In genomic region chrX:49276207-49276606, GRCh38 we compare ENCODE assay signal across 21 cellular contexts. TPM values are rescaled to one million over a fixed set of nuclear protein-coding genes. Genes with fewer than 3 reads are reported as not detected.
DNase-seq lines count a peak whose midpoint lies in the region; ATAC-seq, FAIRE-seq and TF ChIP-seq lines count a peak whose summit lies in the region.
"Had no signal": no experiment of that assay in that cellular context is flagged by ENCODE, and none has a peak within 500 bp of the region (broad histone marks: within the 10 kb centered on the region; RNA-seq: fewer than 3 reads in every experiment).

No MANE protein-coding gene starts in this region.

- TF ChIP-seq EP300 in A549 (IDR thresholded peaks at IDR 0.05) (no peak), K562 (IDR thresholded peaks at IDR 0.05; ENCODE audit: low read length) (no peak)

- no peaks in the 10 kb centered on the region for H3K9me2 ChIP-seq in GM23338 (ENCODE audit: insufficient read depth)

- H3K27me3 ChIP-seq in K562 (ENCODE audit: control insufficient read depth in 2 of 2, insufficient read depth in 2 of 2, low read length in 2 of 2) (no peaks in the 10 kb centered on the region), GM23338 (ENCODE audit: insufficient read depth) (no peaks in the 10 kb centered on the region)

- 0 out of 3 replicates have a peak, but pooled peaks cover 3% of the 10 kb centered on the region for H3K36me3 ChIP-seq in K562 (ENCODE audit: control insufficient read depth, insufficient read depth, low read length)
- H3K36me3 ChIP-seq in GM23338 (ENCODE audit: insufficient read depth), result no peaks in the 10 kb centered on the region

- 77% methylated on average over 1 of the region's 1 CpG for WGBS in A549 (ENCODE audit: missing lambda C conversion rate)
- WGBS in K562 (ENCODE audit: insufficient coverage, low coverage, missing lambda C conversion rate), result 40% methylated on average over 1 of the region's 1 CpG

- H3K36me3 Mint-ChIP-seq in activated CD4-positive, alpha-beta T cell treated with anti-CD3 and anti-CD28 coated beads, Interleukin-2, amount 10 ng/mL, durations not matched to agents 24 days and 14 days (ENCODE audit: low read depth), result peaks cover 28% of the 10 kb centered on the region
- H3K36me3 Mint-ChIP-seq in activated CD4-positive, alpha-beta memory T cell treated with anti-CD3 and anti-CD28 coated beads for 36 hours, result peaks cover 17% of the 10 kb centered on the region
- H3K36me3 Mint-ChIP-seq in GM23338 (ENCODE audit: low read depth), result peaks cover 17% of the 10 kb centered on the region

- H3K4me1 ChIP-seq in A549, result peaks cover 16% of the 10 kb centered on the region; the same call in 2 of the 3 replicates
- H3K4me1 ChIP-seq in K562 (replicated peaks in 1 of 2; ENCODE audit: control insufficient read depth in 2 of 2, insufficient read depth in 2 of 2, low read length in 2 of 2), result peaks cover 14 to 23% of the 10 kb centered on the region in 2 experiments; a peak in 4 of 5 replicates
- peaks cover 3% of the 10 kb centered on the region; the same call in 1 of the 2 replicates for H3K4me1 ChIP-seq in GM23338 (ENCODE audit: insufficient read depth)

- POLR2A ChIA-PET in A549 (lab: Yijun Ruan, JAX), result interaction anchor here (1.6 kb wide), 1 partner anchor 85 kb away, joined by 6 read pairs; no protein-coding TSS in a partner anchor
- POLR2A ChIA-PET in activated CD4-positive, alpha-beta memory T cell treated with anti-CD3 and anti-CD28 coated beads for 36 hours (lab: Charles Lee), result interaction anchor here (0.6 to 0.7 kb wide), 2 partner anchors 9 to 83 kb away, joined by 3 to 4 read pairs; no protein-coding TSS in a partner anchor
- POLR2A ChIA-PET in K562 (lab: Yijun Ruan, JAX), result interaction anchor here (0.5 kb wide), 1 partner anchor 43 kb away, joined by 4 read pairs; the partner anchor contains the start of gene CACNA1F

- H3K4me1 Mint-ChIP-seq in activated CD4-positive, alpha-beta T cell treated with anti-CD3 and anti-CD28 coated beads, Interleukin-2, amount 10 ng/mL, durations not matched to agents 24 days and 14 days, result peaks cover 62% of the 10 kb centered on the region
- peaks cover 92% of the 10 kb centered on the region for H3K4me1 Mint-ChIP-seq in activated CD4-positive, alpha-beta memory T cell treated with anti-CD3 and anti-CD28 coated beads for 36 hours (ENCODE audit: low read depth)
- peaks cover 27% of the 10 kb centered on the region for H3K4me1 Mint-ChIP-seq in GM23338

- in situ Hi-C loops in K562 (cut with MboI), result no loop called here

- peak overlapping the region; percentile 95 for H3K27ac Mint-ChIP-seq in activated CD4-positive, alpha-beta T cell treated with anti-CD3 and anti-CD28 coated beads, Interleukin-2, amount 10 ng/mL, durations not matched to agents 24 days and 14 days
- H3K27ac Mint-ChIP-seq in activated CD4-positive, alpha-beta memory T cell treated with anti-CD3 and anti-CD28 coated beads for 36 hours, result peak overlapping the region; percentile 100
- no peak overlapping the region for H3K27ac Mint-ChIP-seq in GM23338

- H3K79me2 ChIP-seq in K562 (ENCODE audit: control insufficient read depth, insufficient read depth, low read length) (peaks cover 19% of the 10 kb centered on the region), GM23338 (replicated peaks; ENCODE audit: insufficient read depth) (peaks cover 22% of the 10 kb centered on the region)

- no peak for TF ChIP-seq POLR2A in A549 (IDR thresholded peaks at IDR 0.05; ENCODE audit: low read length)
- TF ChIP-seq POLR2A in K562 (conservative IDR thresholded peaks at IDR 0.05), result no peak

- H3K27me3 Mint-ChIP-seq in activated CD4-positive, alpha-beta T cell treated with anti-CD3 and anti-CD28 coated beads, Interleukin-2, amount 10 ng/mL, durations not matched to agents 24 days and 14 days, result no peaks in the 10 kb centered on the region
- H3K27me3 Mint-ChIP-seq in activated CD4-positive, alpha-beta memory T cell treated with anti-CD3 and anti-CD28 coated beads for 36 hours, result no peaks in the 10 kb centered on the region
- peaks cover 10% of the 10 kb centered on the region for H3K27me3 Mint-ChIP-seq in GM23338 (ENCODE audit: insufficient read depth, low read depth, poor library complexity)

- H3K4me2 ChIP-seq in A549 (no peak overlapping the region), K562 (ENCODE audit: insufficient read depth, low read length) (no peak overlapping the region), GM23338 (no peak overlapping the region)

- H2AFZ ChIP-seq in K562 (ENCODE audit: low read depth, low read length) (no peak overlapping the region), GM23338 (no peak overlapping the region)

- H3K9me3 ChIP-seq in A549 (no peaks in the 10 kb centered on the region), K562 (replicated peaks; ENCODE audit: control insufficient read depth, insufficient read depth, low read depth, low read length) (no peaks in the 10 kb centered on the region)

- no peaks in the 10 kb centered on the region for H3K9me1 ChIP-seq in K562 (ENCODE audit: control insufficient read depth, insufficient read depth, low read length)

- H3K4me3 Mint-ChIP-seq in activated CD4-positive, alpha-beta T cell treated with anti-CD3 and anti-CD28 coated beads, Interleukin-2, amount 10 ng/mL, durations not matched to agents 24 days and 14 days, result no peak overlapping the region
- H3K4me3 Mint-ChIP-seq in activated CD4-positive, alpha-beta memory T cell treated with anti-CD3 and anti-CD28 coated beads for 36 hours, result no peak overlapping the region
- H3K4me3 Mint-ChIP-seq in GM23338, result no peak overlapping the region
- H3K4me3 Mint-ChIP-seq: IgD-negative memory B cell had no signal

- H3K4me3 ChIP-seq in A549 (no peak overlapping the region), K562 (no peak overlapping the region), GM23338 (no peak overlapping the region)

- no peak overlapping the region for H3K9ac ChIP-seq in K562 (ENCODE audit: insufficient read depth in 1 of 2, low read depth in 2 of 2, low read length in 2 of 2)

- no peaks in the 10 kb centered on the region for H3F3A ChIP-seq in GM23338 (replicated peaks; ENCODE audit: low read depth)

- ATAC-seq in A549, result no peak
- ATAC-seq in K562, result no peak
- ATAC-seq in GM21619 (IDR thresholded peaks at IDR 0.05; ENCODE audit: unreplicated experiment), result no peak
- no peak for ATAC-seq in GM23338

- H4K20me1 ChIP-seq in K562 (replicated peaks; ENCODE audit: control insufficient read depth, insufficient read depth, low read length) (no peaks in the 10 kb centered on the region), GM23338 (replicated peaks; ENCODE audit: insufficient read depth) (no peaks in the 10 kb centered on the region; the same call in 1 of the 2 replicates)

- CTCF ChIA-PET in A549 (lab: Yijun Ruan, JAX), result interaction anchor here (1.4 to 1.7 kb wide), 2 partner anchors 16 to 120 kb away, joined by 3 to 5 read pairs; no protein-coding TSS in a partner anchor
- CTCF ChIA-PET in activated CD4-positive, alpha-beta memory T cell treated with anti-CD3 and anti-CD28 coated beads for 36 hours (lab: Charles Lee), result interaction anchor here (0.6 to 1.1 kb wide), 3 partner anchors 16 to 84 kb away, joined by 3 to 8 read pairs (median 3); no protein-coding TSS in a partner anchor
- CTCF ChIA-PET in K562 (lab: Yijun Ruan, JAX; ENCODE audit: low intra/inter-chr PET ratio), result no interaction called here

- no peak for TF ChIP-seq CTCF in A549 (IDR thresholded peaks at IDR 0.05)
- TF ChIP-seq CTCF in K562 (IDR thresholded peaks at IDR 0.05 in 2 of 3, conservative IDR thresholded peaks at IDR 0.05 in 1 of 3; ENCODE audit: insufficient read depth in 2 of 3, low read depth in 1 of 3, low read length in 3 of 3), result no peak
- no peak for TF ChIP-seq CTCF in GM23338 (conservative IDR thresholded peaks at IDR 0.05; ENCODE audit: low read depth in 2 of 2)

- H3K9me3 Mint-ChIP-seq in activated CD4-positive, alpha-beta T cell treated with anti-CD3 and anti-CD28 coated beads, Interleukin-2, amount 10 ng/mL, durations not matched to agents 24 days and 14 days, result no peaks in the 10 kb centered on the region
- H3K9me3 Mint-ChIP-seq in activated CD4-positive, alpha-beta memory T cell treated with anti-CD3 and anti-CD28 coated beads for 36 hours, result no peaks in the 10 kb centered on the region
- no peaks in the 10 kb centered on the region for H3K9me3 Mint-ChIP-seq in GM23338
- H3K9me3 Mint-ChIP-seq: IgD-negative memory B cell had no signal

- intact Hi-C loops in activated CD4-positive, alpha-beta T cell treated with anti-CD3 and anti-CD28 coated beads, Interleukin-2, amount 10 ng/mL, durations not matched to agents 24 days and 14 days (cut with micrococcal nuclease), result no loop called here
- intact Hi-C loops in activated CD4-positive, alpha-beta memory T cell treated with anti-CD3 and anti-CD28 coated beads for 36 hours (cut with micrococcal nuclease), result loop anchor here (10.0 kb wide), 1 partner anchor 701 kb away; the partner anchor contains the start of gene RBM3
- intact Hi-C loops in K562 (cut with micrococcal nuclease), result no loop called here

- H3K27ac ChIP-seq in A549 (no peak overlapping the region), K562 (ENCODE audit: extremely low read depth, low read depth, low read length) (no peak overlapping the region), GM23338 (ENCODE audit: low read depth) (no peak overlapping the region)

- TF ChIP-seq RAD21 in A549 (conservative IDR thresholded peaks at IDR 0.05 in 1 of 2, IDR thresholded peaks at IDR 0.05 in 1 of 2) (no peak), K562 (CRISPR knock-in tag; conservative IDR thresholded peaks at IDR 0.05 in 1 of 2, IDR thresholded peaks at IDR 0.05 in 1 of 2) (no peak)

- no peak for DNase-seq in activated CD4-positive, alpha-beta T cell treated with anti-CD3 and anti-CD28 coated beads, Interleukin-2, amount 10 ng/mL, durations not matched to agents 24 days and 14 days
- DNase-seq in activated CD4-positive, alpha-beta T cell treated with anti-CD3 and anti-CD28 coated beads, Interleukin-2, amount 50 U/mL, for 48 hours, result no peak
- DNase-seq in A549 (ENCODE audit: low read depth in 1 of 2, low spot score in 1 of 2) (no peak), K562 (ENCODE audit: extremely low read depth in 1 of 4, low spot score in 3 of 4) (no peak), GM23338 (ENCODE audit: low spot score) (no peak), RCC 7860 (ENCODE audit: low spot score) (no peak)
- DNase-seq in activated CD4-positive, alpha-beta memory T cell treated with anti-CD3 and anti-CD28 coated beads for 36 hours, result no peak
- DNase-seq: Calu3, DMS79, NCI-H1417 treated with DMSO at 0.1 percent for 48 hours, NCI-H2029, NCI-H2171 treated with DMSO at 0.1 percent for 48 hours, NCI-H82, Right ventricle myocardium superior had no signal

- no TSS peak for BruUV-seq in K562 (replicated peaks; lab: Mats Ljungman, UMichigan)

- FAIRE-seq in A549 (lab: Jason Lieb, UNC) (no peak), K562 (lab: Jason Lieb, UNC) (no peak), RCC 7860 (lab: Jason Lieb, UNC) (no peak)
- FAIRE-seq: G401.6, GM12892 had no signal

RNA-seq across cellular contexts. Expression of gene PPP1R3F, which starts 6.6 kb away (rescaled TPM):
- 6.3 and 8.3 TPM in 2 replicates for total RNA-seq in activated CD4-positive, alpha-beta T cell treated with anti-CD3 and anti-CD28 coated beads, Interleukin-2, amount 10 ng/mL, durations not matched to agents 24 days and 14 days
- polyA plus RNA-seq in A549 (2011; rRNA removed), result 2.7 and 3.0 TPM in 2 replicates
- 1.9 and 2.7 TPM in 2 replicates for polyA plus RNA-seq in A549 (2012; cell fraction: cytosol; rRNA removed)
- polyA plus RNA-seq in A549 (2012; cell fraction: nucleus; rRNA removed), result 3.5 and 3.7 TPM in 2 replicates
- 3.5 to 6.1 TPM (median 5.2 TPM) in 3 replicates for polyA plus RNA-seq in A549 (2017; fragmentation: RNase III; extraction: RNeasy Plus Mini Kit Qiagen cat#74134 plus additional on column Dnase treatment)
- 1.8 and 2.4 TPM in 2 replicates for polyA minus RNA-seq in A549 (2011; rRNA and poly(A)+ RNA removed)
- 1 to 10 TPM; 7.0 to 8.1 TPM for total RNA-seq in activated CD4-positive, alpha-beta memory T cell treated with anti-CD3 and anti-CD28 coated beads for 36 hours
- 1.2 and 2.2 TPM in 2 replicates for total RNA-seq in K562 (2011; cell fraction: chromatin; rRNA removed; ENCODE audit: low replicate concordance)
- total RNA-seq in K562 (2011; cell fraction: nucleolus; rRNA removed), result 2.7 and 5.1 TPM in 2 replicates
- total RNA-seq in K562 (2011; cell fraction: nucleoplasm; rRNA removed), result 0.88 and 1.1 TPM in 2 replicates
- 0.54 and 0.69 TPM in 2 replicates for total RNA-seq in K562 (2014; rRNA removed)
- 0.06 and 0.18 TPM in 2 replicates for total RNA-seq in K562 (2014; rRNA removed; fragmentation: Illumina TruSeq; extraction: Trizol)
- total RNA-seq in K562 (2015; rRNA removed; fragmentation: Illumina TruSeq; extraction: Trizol), result 0.57 and 0.91 TPM in 2 replicates
- total RNA-seq in K562 (2021), result 0.81 and 0.86 TPM in 2 replicates
- 0.32 and 0.61 TPM in 2 replicates for polyA plus RNA-seq in K562 (2011; rRNA removed)
- polyA plus RNA-seq in K562 (2011; cell fraction: cytosol; rRNA removed), result 0.38 and 0.52 TPM in 2 replicates
- polyA plus RNA-seq in K562 (2011; cell fraction: nucleus; rRNA removed), result 1.6 and 2.2 TPM in 2 replicates
- polyA plus RNA-seq in K562 (2012), result 0.39 and 1.00 TPM in 2 replicates
- 0.16 and 0.32 TPM in 2 replicates for polyA plus RNA-seq in K562 (2014; fragmentation: Illumina TruSeq; extraction: Trizol)
- under 1 TPM in 1 of 2 experiments, not detected in 1; 0.03 TPM for polyA plus RNA-seq in K562 (2014; fragmentation: Nextera tagmentation; extraction: Ambion mirVana)
- polyA plus RNA-seq in K562 (2014; rRNA removed), result 0.56 and 1.1 TPM in 2 replicates
- polyA minus RNA-seq in K562 (2011; rRNA and poly(A)+ RNA removed), result 0.18 and 0.36 TPM in 2 replicates
- not detected in 2 replicates for polyA minus RNA-seq in K562 (2011; cell fraction: cytosol; rRNA and poly(A)+ RNA removed)
- polyA minus RNA-seq in K562 (2011; cell fraction: nucleus; rRNA and poly(A)+ RNA removed), result 3.0 and 3.4 TPM in 2 replicates
- 9.4 and 11.3 TPM in 2 replicates for total RNA-seq in GM23338 (2014; rRNA removed; shearing (Covaris generic))
- 2.2 and 3.1 TPM in 2 replicates for polyA plus RNA-seq in GM23338 (2016; fragmentation: Nextera tagmentation; extraction: Ambion mirVana)

RNA-seq across cellular contexts. Expression of gene FOXP3, which starts 11.7 kb away (rescaled TPM):
- 13.1 and 14.2 TPM in 2 replicates for total RNA-seq in activated CD4-positive, alpha-beta T cell treated with anti-CD3 and anti-CD28 coated beads, Interleukin-2, amount 10 ng/mL, durations not matched to agents 24 days and 14 days
- polyA plus RNA-seq in A549 (2011; rRNA removed), result 0.13 and 0.21 TPM in 2 replicates
- polyA plus RNA-seq in A549 (2012; cell fraction: cytosol; rRNA removed), result 0.05 and 0.12 TPM in 2 replicates
- 0.07 and 0.11 TPM in 2 replicates for polyA plus RNA-seq in A549 (2012; cell fraction: nucleus; rRNA removed)
- polyA plus RNA-seq in A549 (2017; fragmentation: RNase III; extraction: RNeasy Plus Mini Kit Qiagen cat#74134 plus additional on column Dnase treatment), result 0.04 to 0.13 TPM (median 0.13 TPM) in 3 replicates
- polyA minus RNA-seq in A549 (2011; rRNA and poly(A)+ RNA removed), result 0.12 and 0.29 TPM in 2 replicates
- total RNA-seq in activated CD4-positive, alpha-beta memory T cell treated with anti-CD3 and anti-CD28 coated beads for 36 hours, result 10 to 100 TPM; 23.1 to 23.8 TPM
- total RNA-seq in K562 (2011; cell fraction: chromatin; rRNA removed; ENCODE audit: low replicate concordance), result 0.19 TPM in 1 of 2 replicates, not detected in the other
- 0.26 and 0.33 TPM in 2 replicates for total RNA-seq in K562 (2011; cell fraction: nucleolus; rRNA removed)
- 0.31 TPM in 1 of 2 replicates, not detected in the other for total RNA-seq in K562 (2011; cell fraction: nucleoplasm; rRNA removed)
- total RNA-seq in K562 (2014; rRNA removed), result not detected in 2 replicates
- total RNA-seq in K562 (2014; rRNA removed; fragmentation: Illumina TruSeq; extraction: Trizol), result 0.07 TPM in 1 of 2 replicates, not detected in the other
- total RNA-seq in K562 (2015; rRNA removed; fragmentation: Illumina TruSeq; extraction: Trizol), result 0.08 TPM in 1 of 2 replicates, not detected in the other
- 0.16 and 0.24 TPM in 2 replicates for total RNA-seq in K562 (2021)
- 0.07 and 0.12 TPM in 2 replicates for polyA plus RNA-seq in K562 (2011; rRNA removed)
- 0.18 and 0.22 TPM in 2 replicates for polyA plus RNA-seq in K562 (2011; cell fraction: cytosol; rRNA removed)
- 0.20 and 0.24 TPM in 2 replicates for polyA plus RNA-seq in K562 (2011; cell fraction: nucleus; rRNA removed)
- polyA plus RNA-seq in K562 (2012), result 0.30 and 0.40 TPM in 2 replicates
- 0.13 and 0.29 TPM in 2 replicates for polyA plus RNA-seq in K562 (2014; fragmentation: Illumina TruSeq; extraction: Trizol)
- under 1 TPM in 1 of 2 experiments, not detected in 1; 0.04 TPM for polyA plus RNA-seq in K562 (2014; fragmentation: Nextera tagmentation; extraction: Ambion mirVana)
- not detected in 2 replicates for polyA plus RNA-seq in K562 (2014; rRNA removed)
- 0.14 TPM in 1 of 2 replicates, not detected in the other for polyA minus RNA-seq in K562 (2011; rRNA and poly(A)+ RNA removed)
- not detected in 2 replicates for polyA minus RNA-seq in K562 (2011; cell fraction: cytosol; rRNA and poly(A)+ RNA removed)
- polyA minus RNA-seq in K562 (2011; cell fraction: nucleus; rRNA and poly(A)+ RNA removed), result not detected in 2 replicates
- total RNA-seq in GM23338 (2014; rRNA removed; shearing (Covaris generic)), result 0.28 TPM in 1 of 2 replicates, not detected in the other
- polyA plus RNA-seq in GM23338 (2016; fragmentation: Nextera tagmentation; extraction: Ambion mirVana), result 0.11 and 0.21 TPM in 2 replicates
- total RNA-seq: A172, HT-29, Right ventricle myocardium superior had no signal

RNA-seq across cellular contexts. Expression of gene GAGE10, which starts 27.2 kb away (rescaled TPM):
- total RNA-seq in activated CD4-positive, alpha-beta T cell treated with anti-CD3 and anti-CD28 coated beads, Interleukin-2, amount 10 ng/mL, durations not matched to agents 24 days and 14 days, result not detected in 2 replicates
- not detected in 2 replicates for polyA plus RNA-seq in A549 (2011; rRNA removed)
- polyA plus RNA-seq in A549 (2012; cell fraction: cytosol; rRNA removed), result not detected in 2 replicates
- polyA plus RNA-seq in A549 (2012; cell fraction: nucleus; rRNA removed), result not detected in 2 replicates
- polyA plus RNA-seq in A549 (2017; fragmentation: RNase III; extraction: RNeasy Plus Mini Kit Qiagen cat#74134 plus additional on column Dnase treatment), result not detected in 3 replicates
- polyA minus RNA-seq in A549 (2011; rRNA and poly(A)+ RNA removed), result not detected in 2 replicates
- total RNA-seq in activated CD4-positive, alpha-beta memory T cell treated with anti-CD3 and anti-CD28 coated beads for 36 hours, result not detected
- 1.3 TPM in 1 of 2 replicates, not detected in the other for total RNA-seq in K562 (2011; cell fraction: chromatin; rRNA removed; ENCODE audit: low replicate concordance)
- total RNA-seq in K562 (2011; cell fraction: nucleolus; rRNA removed), result 2.3 TPM in 1 of 2 replicates, not detected in the other
- total RNA-seq in K562 (2011; cell fraction: nucleoplasm; rRNA removed), result 5.6 TPM in 1 of 2 replicates, not detected in the other
- total RNA-seq in K562 (2014; rRNA removed), result 0.33 TPM in 1 of 2 replicates, not detected in the other
- total RNA-seq in K562 (2014; rRNA removed; fragmentation: Illumina TruSeq; extraction: Trizol), result 0.93 and 0.95 TPM in 2 replicates
- total RNA-seq in K562 (2015; rRNA removed; fragmentation: Illumina TruSeq; extraction: Trizol), result not detected in 2 replicates
- total RNA-seq in K562 (2021), result 0.80 and 1.3 TPM in 2 replicates
- 0.70 and 3.1 TPM in 2 replicates for polyA plus RNA-seq in K562 (2011; rRNA removed)
- polyA plus RNA-seq in K562 (2011; cell fraction: cytosol; rRNA removed), result 0.31 and 1.4 TPM in 2 replicates
- polyA plus RNA-seq in K562 (2011; cell fraction: nucleus; rRNA removed), result 3.3 and 3.6 TPM in 2 replicates
- polyA plus RNA-seq in K562 (2012), result 25.5 and 33.9 TPM in 2 replicates
- not detected in 2 replicates for polyA plus RNA-seq in K562 (2014; fragmentation: Illumina TruSeq; extraction: Trizol)
- polyA plus RNA-seq in K562 (2014; fragmentation: Nextera tagmentation; extraction: Ambion mirVana), result under 1 TPM; 0.96 TPM
- polyA plus RNA-seq in K562 (2014; rRNA removed), result 0.36 TPM in 1 of 2 replicates, not detected in the other
- polyA minus RNA-seq in K562 (2011; rRNA and poly(A)+ RNA removed), result 5.6 and 14.6 TPM in 2 replicates
- not detected in 2 replicates for polyA minus RNA-seq in K562 (2011; cell fraction: cytosol; rRNA and poly(A)+ RNA removed)
- not detected in 2 replicates for polyA minus RNA-seq in K562 (2011; cell fraction: nucleus; rRNA and poly(A)+ RNA removed)
- not detected in 2 replicates for total RNA-seq in GM23338 (2014; rRNA removed; shearing (Covaris generic))
- not detected in 2 replicates for polyA plus RNA-seq in GM23338 (2016; fragmentation: Nextera tagmentation; extraction: Ambion mirVana)
- total RNA-seq: A172, Calu3, HT-29, NCI-H460, Right ventricle myocardium superior had no signal
- polyA plus RNA-seq: IgD-negative memory B cell had no signal

RNA-seq across cellular contexts. Expression of gene CCDC22, which starts 40.9 kb away (rescaled TPM):
- 25.6 and 25.8 TPM in 2 replicates for total RNA-seq in activated CD4-positive, alpha-beta T cell treated with anti-CD3 and anti-CD28 coated beads, Interleukin-2, amount 10 ng/mL, durations not matched to agents 24 days and 14 days
- 8.8 and 11.4 TPM in 2 replicates for polyA plus RNA-seq in A549 (2011; rRNA removed)
- 8.6 and 11.7 TPM in 2 replicates for polyA plus RNA-seq in A549 (2012; cell fraction: cytosol; rRNA removed)
- 30.3 and 36.7 TPM in 2 replicates for polyA plus RNA-seq in A549 (2012; cell fraction: nucleus; rRNA removed)
- 10.8 to 11.8 TPM (median 10.9 TPM) in 3 replicates for polyA plus RNA-seq in A549 (2017; fragmentation: RNase III; extraction: RNeasy Plus Mini Kit Qiagen cat#74134 plus additional on column Dnase treatment)
- polyA minus RNA-seq in A549 (2011; rRNA and poly(A)+ RNA removed), result 9.1 and 16.9 TPM in 2 replicates
- 10 to 100 TPM; 21.0 to 21.1 TPM for total RNA-seq in activated CD4-positive, alpha-beta memory T cell treated with anti-CD3 and anti-CD28 coated beads for 36 hours
- total RNA-seq in K562 (2011; cell fraction: chromatin; rRNA removed; ENCODE audit: low replicate concordance), result 18.9 and 51.1 TPM in 2 replicates
- total RNA-seq in K562 (2011; cell fraction: nucleolus; rRNA removed), result 27.2 and 29.1 TPM in 2 replicates
- 22.7 and 25.3 TPM in 2 replicates for total RNA-seq in K562 (2011; cell fraction: nucleoplasm; rRNA removed)
- 13.5 and 14.0 TPM in 2 replicates for total RNA-seq in K562 (2014; rRNA removed)
- 2.5 and 3.6 TPM in 2 replicates for total RNA-seq in K562 (2014; rRNA removed; fragmentation: Illumina TruSeq; extraction: Trizol)
- 6.6 and 7.1 TPM in 2 replicates for total RNA-seq in K562 (2015; rRNA removed; fragmentation: Illumina TruSeq; extraction: Trizol)
- total RNA-seq in K562 (2021), result 20.9 and 22.7 TPM in 2 replicates
- polyA plus RNA-seq in K562 (2011; rRNA removed), result 11.7 and 26.4 TPM in 2 replicates
- 19.0 and 32.2 TPM in 2 replicates for polyA plus RNA-seq in K562 (2011; cell fraction: cytosol; rRNA removed)
- 72.0 and 73.7 TPM in 2 replicates for polyA plus RNA-seq in K562 (2011; cell fraction: nucleus; rRNA removed)
- polyA plus RNA-seq in K562 (2012), result 14.8 and 30.0 TPM in 2 replicates
- polyA plus RNA-seq in K562 (2014; fragmentation: Illumina TruSeq; extraction: Trizol), result 5.1 and 12.0 TPM in 2 replicates
- polyA plus RNA-seq in K562 (2014; fragmentation: Nextera tagmentation; extraction: Ambion mirVana), result under 1 TPM; 0.32 to 0.74 TPM
- polyA plus RNA-seq in K562 (2014; rRNA removed), result 11.1 and 13.6 TPM in 2 replicates
- polyA minus RNA-seq in K562 (2011; rRNA and poly(A)+ RNA removed), result 12.0 and 15.2 TPM in 2 replicates
- 21.5 and 24.4 TPM in 2 replicates for polyA minus RNA-seq in K562 (2011; cell fraction: cytosol; rRNA and poly(A)+ RNA removed)
- 9.8 and 17.3 TPM in 2 replicates for polyA minus RNA-seq in K562 (2011; cell fraction: nucleus; rRNA and poly(A)+ RNA removed)
- 9.7 and 11.6 TPM in 2 replicates for total RNA-seq in GM23338 (2014; rRNA removed; shearing (Covaris generic))
- 4.4 and 4.5 TPM in 2 replicates for polyA plus RNA-seq in GM23338 (2016; fragmentation: Nextera tagmentation; extraction: Ambion mirVana)

RNA-seq across cellular contexts. Expression of gene CACNA1F, which starts 43.1 kb away (rescaled TPM):
- total RNA-seq in activated CD4-positive, alpha-beta T cell treated with anti-CD3 and anti-CD28 coated beads, Interleukin-2, amount 10 ng/mL, durations not matched to agents 24 days and 14 days, result 0.07 and 0.14 TPM in 2 replicates
- not detected in 2 replicates for polyA plus RNA-seq in A549 (2011; rRNA removed)
- not detected in 2 replicates for polyA plus RNA-seq in A549 (2012; cell fraction: cytosol; rRNA removed)
- polyA plus RNA-seq in A549 (2012; cell fraction: nucleus; rRNA removed), result 0.01 TPM in 1 of 2 replicates, not detected in the other
- polyA plus RNA-seq in A549 (2017; fragmentation: RNase III; extraction: RNeasy Plus Mini Kit Qiagen cat#74134 plus additional on column Dnase treatment), result not detected in 3 replicates
- not detected in 2 replicates for polyA minus RNA-seq in A549 (2011; rRNA and poly(A)+ RNA removed)
- under 1 TPM; 0.51 to 0.74 TPM for total RNA-seq in activated CD4-positive, alpha-beta memory T cell treated with anti-CD3 and anti-CD28 coated beads for 36 hours
- total RNA-seq in K562 (2011; cell fraction: chromatin; rRNA removed; ENCODE audit: low replicate concordance), result 2.0 TPM in 2 replicates
- 0.79 and 0.83 TPM in 2 replicates for total RNA-seq in K562 (2011; cell fraction: nucleolus; rRNA removed)
- 0.84 and 1.7 TPM in 2 replicates for total RNA-seq in K562 (2011; cell fraction: nucleoplasm; rRNA removed)
- under 0.01 TPM in 1 of 2 replicates, not detected in the other for total RNA-seq in K562 (2014; rRNA removed)
- total RNA-seq in K562 (2014; rRNA removed; fragmentation: Illumina TruSeq; extraction: Trizol), result not detected in 2 replicates
- total RNA-seq in K562 (2015; rRNA removed; fragmentation: Illumina TruSeq; extraction: Trizol), result not detected in 2 replicates
- total RNA-seq in K562 (2021), result 0.04 TPM in 2 replicates
- polyA plus RNA-seq in K562 (2011; rRNA removed), result 0.13 and 0.37 TPM in 2 replicates
- polyA plus RNA-seq in K562 (2011; cell fraction: cytosol; rRNA removed), result 0.10 and 0.22 TPM in 2 replicates
- 1.5 and 1.9 TPM in 2 replicates for polyA plus RNA-seq in K562 (2011; cell fraction: nucleus; rRNA removed)
- polyA plus RNA-seq in K562 (2012), result 0.10 and 0.36 TPM in 2 replicates
- polyA plus RNA-seq in K562 (2014; fragmentation: Illumina TruSeq; extraction: Trizol), result 0.01 and 0.03 TPM in 2 replicates
- under 1 TPM in 1 of 2 experiments, not detected in 1; 0.01 TPM for polyA plus RNA-seq in K562 (2014; fragmentation: Nextera tagmentation; extraction: Ambion mirVana)
- 0.15 and 0.41 TPM in 2 replicates for polyA plus RNA-seq in K562 (2014; rRNA removed)
- polyA minus RNA-seq in K562 (2011; rRNA and poly(A)+ RNA removed), result 0.04 and 0.06 TPM in 2 replicates
- polyA minus RNA-seq in K562 (2011; cell fraction: cytosol; rRNA and poly(A)+ RNA removed), result not detected in 2 replicates
- polyA minus RNA-seq in K562 (2011; cell fraction: nucleus; rRNA and poly(A)+ RNA removed), result 0.27 and 0.56 TPM in 2 replicates
- 0.35 and 0.90 TPM in 2 replicates for total RNA-seq in GM23338 (2014; rRNA removed; shearing (Covaris generic))
- 0.23 and 0.44 TPM in 2 replicates for polyA plus RNA-seq in GM23338 (2016; fragmentation: Nextera tagmentation; extraction: Ambion mirVana)
- total RNA-seq: A172, Calu3, HT-29 had no signal
- polyA plus RNA-seq: IgD-negative memory B cell had no signal

Comparison
In these comparisons a context has a peak if more than half of its experiments do, and no peak if none do; other contexts are left out.
1. RNA of gene FOXP3, which starts 11.7 kb away (total RNA-seq): 23.1 to 23.8 TPM in activated CD4-positive, alpha-beta memory T cell treated with anti-CD3 and anti-CD28 coated beads for 36 hours and 13.1 to 14.2 TPM in activated CD4-positive, alpha-beta T cell treated with anti-CD3 and anti-CD28 coated beads, Interleukin-2, amount 10 ng/mL, durations not matched to agents 24 days and 14 days; 0.28 TPM in GM23338 and 0.07 to 0.33 TPM in K562; every median in the first group is over 10 times any median in the second.